8 cellular contexts compared by ENCODE assay signal in genomic region chrX:102835504-102836146, GRCh38.
A peak's percentile ranks its signal among the peaks of the same experiment; 100 is the strongest.
DNase-seq lines count a peak whose midpoint lies in the region; ATAC-seq, FAIRE-seq and TF ChIP-seq lines count a peak whose summit lies in the region.

No MANE protein-coding gene starts in this region.

- H3K27ac Mint-ChIP-seq in stimulated activated naive CD8-positive, alpha-beta T cell treated with anti-CD3 and anti-CD28 coated beads, Interleukin-15, amount 100 ng/mL, for 72 hours, result peak overlapping the region in 1 of 2 donors; percentile 71

- CTCF ChIA-PET in HEK293 (lab: Yijun Ruan, JAX), result interaction anchor here (0.6 to 1.1 kb wide), 15 partner anchors 13 to 803 kb away, joined by 3 to 6 read pairs (median 3); no protein-coding TSS in a partner anchor

- intact Hi-C loops in kidney (cut with DNase I), result no loop called here

- H3K9me3 ChIP-seq in HEK293 (ENCODE audit: control insufficient read depth, insufficient read depth, low read depth, low read length) (no peaks in the 10 kb centered on the region), WERI-Rb-1 (ENCODE audit: severe bottlenecking) (no peaks in the 10 kb centered on the region), kidney (ENCODE audit: control insufficient read depth in 1 of 2, low read length in 2 of 2) (no peaks in the 10 kb centered on the region)

- FAIRE-seq in kidney (lab: Jason Lieb, UNC), result no peak

- no peak overlapping the region for H3K4me3 ChIP-seq in HEK293 (ENCODE audit: low read depth, low read length)
- no peak overlapping the region for H3K4me3 ChIP-seq in WERI-Rb-1 (ENCODE audit: low read depth, low read length)
- no peak overlapping the region for H3K4me3 ChIP-seq in kidney (ENCODE audit: low read length in 2 of 2)

- H3K36me3 ChIP-seq in HEK293 (ENCODE audit: control insufficient read depth in 2 of 2, insufficient read depth in 1 of 2, low read length in 2 of 2) (peaks cover 0 to 45% of the 10 kb centered on the region in 2 experiments; a peak in 2 of 3 replicates), WERI-Rb-1 (peaks cover 6% of the 10 kb centered on the region; the same call in 1 of the 2 replicates), kidney (ENCODE audit: control insufficient read depth in 1 of 2, insufficient read depth in 2 of 2, low read length in 2 of 2) (peaks cover 0 to 5% of the 10 kb centered on the region in 2 donors)

- H3K27ac ChIP-seq in HEK293 (ENCODE audit: extremely low read depth, low read depth, low read length), result no peak overlapping the region
- H3K27ac ChIP-seq in WERI-Rb-1, result no peak overlapping the region
- H3K27ac ChIP-seq in kidney (ENCODE audit: low read depth in 2 of 2, low read length in 2 of 2), result no peak overlapping the region

- no peak overlapping the region for H3K4me3 Mint-ChIP-seq in stimulated activated naive CD8-positive, alpha-beta T cell treated with anti-CD3 and anti-CD28 coated beads, Interleukin-15, amount 100 ng/mL, for 72 hours

- no peak overlapping the region for H3K9ac ChIP-seq in kidney (ENCODE audit: low read length in 2 of 2)

- H3K9me3 Mint-ChIP-seq in stimulated activated naive CD8-positive, alpha-beta T cell treated with anti-CD3 and anti-CD28 coated beads, Interleukin-15, amount 100 ng/mL, for 72 hours, result no peaks in the 10 kb centered on the region

- TF ChIP-seq CTCF in HEK293 (tag by site-specific recombination; IDR thresholded peaks at IDR 0.05) (no peak), WERI-Rb-1 (IDR thresholded peaks at IDR 0.05; ENCODE audit: low read depth, low read length) (peak; percentile 32; the same call in 1 of the 2 replicates), kidney (IDR thresholded peaks at IDR 0.05; ENCODE audit: borderline replicate concordance, extremely low read depth, insufficient read depth) (peak; percentile 58)

- H3K27me3 Mint-ChIP-seq in stimulated activated naive CD8-positive, alpha-beta T cell treated with anti-CD3 and anti-CD28 coated beads, Interleukin-15, amount 100 ng/mL, for 72 hours, result no peaks in the 10 kb centered on the region

- H3K4me1 ChIP-seq in HEK293 (ENCODE audit: control insufficient read depth, insufficient read depth, low read length) (no peaks in the 10 kb centered on the region), kidney (ENCODE audit: control insufficient read depth in 1 of 2, insufficient read depth in 1 of 2, low read depth in 1 of 2, low read length in 2 of 2) (no peaks in the 10 kb centered on the region)

- ATAC-seq in stimulated activated naive CD8-positive, alpha-beta T cell treated with anti-CD3 and anti-CD28 coated beads, Interleukin-15, amount 100 ng/mL, for 72 hours, result no peak

- H3K4me1 Mint-ChIP-seq in stimulated activated naive CD8-positive, alpha-beta T cell treated with anti-CD3 and anti-CD28 coated beads, Interleukin-15, amount 100 ng/mL, for 72 hours, result no peaks in the 10 kb centered on the region

- peak; percentile 62 for DNase-seq in DMS 273 (lab: John Stamatoyannopoulos, UW; ENCODE audit: unreplicated experiment)
- DNase-seq in DMS 273 treated with DMSO at 0.1 percent for 48 hours (lab: John Stamatoyannopoulos, UW), result no peak
- DNase-seq in WERI-Rb-1, result peak; percentile 10
- DNase-seq in kidney, result no peak
- no peak for DNase-seq in activated gamma-delta T cell (lab: John Stamatoyannopoulos, UW)
- no peak for DNase-seq in stimulated activated naive CD8-positive, alpha-beta T cell treated with anti-CD3 and anti-CD28 coated beads, Interleukin-15, amount 100 ng/mL, for 72 hours
- DNase-seq in HuH-7.5 (ENCODE audit: low spot score), result no peak

- POLR2A ChIA-PET in HEK293 (lab: Yijun Ruan, JAX), result no interaction called here

- no peaks in the 10 kb centered on the region for H3K27me3 ChIP-seq in WERI-Rb-1 (ENCODE audit: insufficient read depth, low read depth, severe bottlenecking)

TF ChIP-seq in HEK293, 187 proteins besides CTCF, POLR2A, EP300 and RAD21:
- TF ChIP-seq, protein P1, sequence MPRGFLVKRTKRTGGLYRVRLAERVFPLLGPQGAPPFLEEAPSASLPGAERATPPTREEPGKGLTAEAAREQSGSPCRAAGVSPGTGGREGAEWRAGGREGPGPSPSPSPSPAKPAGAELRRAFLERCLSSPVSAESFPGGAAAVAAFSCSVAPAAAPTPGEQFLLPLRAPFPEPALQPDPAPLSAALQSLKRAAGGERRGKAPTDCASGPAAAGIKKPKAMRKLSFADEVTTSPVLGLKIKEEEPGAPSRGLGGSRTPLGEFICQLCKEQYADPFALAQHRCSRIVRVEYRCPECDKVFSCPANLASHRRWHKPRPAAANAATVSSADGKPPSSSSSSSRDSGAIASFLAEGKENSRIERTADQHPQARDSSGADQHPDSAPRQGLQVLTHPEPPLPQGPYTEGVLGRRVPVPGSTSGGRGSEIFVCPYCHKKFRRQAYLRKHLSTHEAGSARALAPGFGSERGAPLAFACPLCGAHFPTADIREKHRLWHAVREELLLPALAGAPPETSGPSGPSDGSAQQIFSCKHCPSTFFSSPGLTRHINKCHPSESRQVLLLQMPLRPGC (tag by site-specific recombination; IDR thresholded peaks at IDR 0.05), result no peak
- TF ChIP-seq ZNF654 (tag by site-specific recombination; IDR thresholded peaks at IDR 0.05; ENCODE audit: low read depth) (peak; percentile 32; the same call in 1 of the 2 replicates), ZNF114 (tag by site-specific recombination; IDR thresholded peaks at IDR 0.05) (no peak), ZNF416 (tag by site-specific recombination; IDR thresholded peaks at IDR 0.05) (no peak), ZBTB26 (tag by site-specific recombination; optimal IDR thresholded peaks at IDR 0.05) (no peak), ZNF610 (tag by site-specific recombination; IDR thresholded peaks at IDR 0.05; ENCODE audit: borderline replicate concordance) (no peak)

Comparison
In these comparisons a context has a peak if more than half of its experiments do, and no peak if none do; other contexts are left out.
1. DNase-seq: peak in DMS 273 (single experiment) and WERI-Rb-1 (single experiment); none in DMS 273 treated with DMSO at 0.1 percent for 48 hours (single experiment), kidney (single experiment), activated gamma-delta T cell (single experiment), stimulated activated naive CD8-positive, alpha-beta T cell treated with anti-CD3 and anti-CD28 coated beads, Interleukin-15, amount 100 ng/mL, for 72 hours (0 of 2) and HuH-7.5 (single experiment).